8 cellular contexts compared by ENCODE assay signal in the genomic region with DNA sequence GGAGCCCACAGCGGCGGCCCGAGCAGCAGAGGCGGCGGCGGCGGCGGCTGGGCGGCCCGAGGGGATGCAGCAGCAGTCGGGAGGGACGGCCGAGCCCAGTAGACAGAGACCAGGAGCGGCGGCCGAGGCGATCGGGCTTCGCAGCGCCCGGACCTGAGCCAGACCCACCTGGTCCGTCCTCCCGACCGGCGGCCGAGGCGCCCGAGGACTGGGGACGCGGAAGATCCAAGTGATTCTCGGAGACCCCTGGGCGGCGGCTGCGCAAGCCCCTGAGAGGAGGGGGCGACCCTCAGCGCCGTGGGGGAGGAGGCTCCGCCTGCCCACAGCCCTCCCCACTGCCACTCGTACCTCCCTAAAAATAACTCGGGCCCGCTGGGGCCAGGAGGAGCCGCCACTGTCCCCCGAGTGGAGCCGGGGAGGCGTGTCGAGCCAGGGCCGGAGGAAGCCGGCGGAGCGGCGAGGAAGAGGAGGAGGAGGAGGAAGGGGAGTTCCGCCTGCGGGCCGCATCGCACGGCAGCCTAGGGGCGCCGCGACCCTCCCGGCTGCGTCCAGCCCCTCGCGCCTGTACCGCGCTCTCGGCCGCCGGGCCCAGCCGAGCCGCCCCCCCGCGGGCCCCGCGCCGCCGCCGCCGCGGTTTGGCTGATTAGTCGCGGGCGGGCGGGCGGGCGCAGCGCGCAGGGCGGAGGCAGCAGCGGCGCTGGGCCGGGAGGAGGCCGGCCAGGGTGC. TPM values are rescaled to one million over a fixed set of nuclear protein-coding genes. Genes with fewer than 3 reads are reported as not detected.
DNase-seq lines count a peak whose midpoint lies in the region; TF ChIP-seq lines count a peak whose summit lies in the region.

No MANE protein-coding gene starts in this region.

- H3K27me3 ChIP-seq in MG63 (peaks cover 10% of the 10 kb centered on the region; the same call in 1 of the 2 replicates), endocrine pancreas (ENCODE audit: control insufficient read depth, insufficient read depth, low read length) (no peaks in the 10 kb centered on the region)

- no peak for TF ChIP-seq CTCF in GM13976 (IDR thresholded peaks at IDR 0.05; ENCODE audit: borderline replicate concordance, control extremely low read depth, extremely low read depth, insufficient read depth, missing control alignments)
- TF ChIP-seq CTCF in HEK293 (tag by site-specific recombination; IDR thresholded peaks at IDR 0.05) = no peak

- H3K27ac ChIP-seq in HEK293 (ENCODE audit: extremely low read depth, low read depth, low read length) = peak overlapping the region; percentile 86

- H3K9me3 Mint-ChIP-seq in stimulated activated naive CD8-positive, alpha-beta T cell treated with anti-CD3 and anti-CD28 coated beads, Interleukin-15, Interleukin-2, amounts not matched to agents 100 ng/mL and 50 ng/mL, for 24 hours = no peaks in the 10 kb centered on the region

- CTCF ChIA-PET in HEK293 (lab: Yijun Ruan, JAX) = no interaction called here

- no peaks in the 10 kb centered on the region for H3K36me3 ChIP-seq in HEK293 (ENCODE audit: control insufficient read depth in 2 of 2, insufficient read depth in 1 of 2, low read length in 2 of 2)
- H3K36me3 ChIP-seq in MG63 = no peaks in the 10 kb centered on the region
- no peaks in the 10 kb centered on the region for H3K36me3 ChIP-seq in endocrine pancreas (ENCODE audit: control insufficient read depth, insufficient read depth, low read length)

- in situ Hi-C loops in GM13976 (cut with MboI; ENCODE audit: low sequenced_read_pairs, unreplicated experiment) = no loop called here

- H3K4me1 ChIP-seq in HEK293 (ENCODE audit: control insufficient read depth, insufficient read depth, low read length) (peaks cover 6% of the 10 kb centered on the region), endocrine pancreas (ENCODE audit: control insufficient read depth, insufficient read depth, low read length) (peaks cover 21% of the 10 kb centered on the region)

- H3K4me3 Mint-ChIP-seq in stimulated activated naive CD8-positive, alpha-beta T cell treated with anti-CD3 and anti-CD28 coated beads, Interleukin-15, Interleukin-2, amounts not matched to agents 100 ng/mL and 50 ng/mL, for 24 hours = peak overlapping the region; percentile 50

- H3K9me3 ChIP-seq in HEK293 (ENCODE audit: control insufficient read depth, insufficient read depth, low read depth, low read length) (no peaks in the 10 kb centered on the region), MG63 (no peaks in the 10 kb centered on the region), endocrine pancreas (ENCODE audit: control insufficient read depth, low read length) (no peaks in the 10 kb centered on the region)

- POLR2A ChIA-PET in HEK293 (lab: Yijun Ruan, JAX) = interaction anchor here (1.1 kb wide), 1 partner anchor 25 kb away, joined by 3 read pairs; no protein-coding TSS in a partner anchor

- H3K27ac Mint-ChIP-seq in stimulated activated naive CD8-positive, alpha-beta T cell treated with anti-CD3 and anti-CD28 coated beads, Interleukin-15, Interleukin-2, amounts not matched to agents 100 ng/mL and 50 ng/mL, for 24 hours = no peak overlapping the region

- peaks cover 15% of the 10 kb centered on the region for H3K27me3 Mint-ChIP-seq in stimulated activated naive CD8-positive, alpha-beta T cell treated with anti-CD3 and anti-CD28 coated beads, Interleukin-15, Interleukin-2, amounts not matched to agents 100 ng/mL and 50 ng/mL, for 24 hours

- H3K9ac ChIP-seq in endocrine pancreas (ENCODE audit: control insufficient read depth, insufficient read depth, low read length) = peak overlapping the region; percentile 88

- H3K4me1 Mint-ChIP-seq in stimulated activated naive CD8-positive, alpha-beta T cell treated with anti-CD3 and anti-CD28 coated beads, Interleukin-15, Interleukin-2, amounts not matched to agents 100 ng/mL and 50 ng/mL, for 24 hours (ENCODE audit: low read depth) = peaks cover 58% of the 10 kb centered on the region

- peak; percentile 66 for DNase-seq in GM13976 (ENCODE audit: low spot score)
- peak; percentile 28 for DNase-seq in MG63
- peak; percentile 76 for DNase-seq in activated CD8-positive, alpha-beta memory T cell treated with anti-CD3 and anti-CD28 coated beads for 24 hours
- peak; percentile 91 for DNase-seq in mesenteric fat pad (ENCODE audit: low spot score)
- no peak for DNase-seq in NCI-H345 treated with DMSO at 0.1 percent for 48 hours (lab: John Stamatoyannopoulos, UW; ENCODE audit: unreplicated experiment)

- no peaks in the 10 kb centered on the region for H3K36me3 Mint-ChIP-seq in stimulated activated naive CD8-positive, alpha-beta T cell treated with anti-CD3 and anti-CD28 coated beads, Interleukin-15, Interleukin-2, amounts not matched to agents 100 ng/mL and 50 ng/mL, for 24 hours (ENCODE audit: low read depth)

- peak overlapping the region; percentile 76 for H3K4me3 ChIP-seq in HEK293 (ENCODE audit: low read depth, low read length)
- peak overlapping the region; percentile 91 for H3K4me3 ChIP-seq in MG63
- H3K4me3 ChIP-seq in endocrine pancreas (ENCODE audit: control insufficient read depth, insufficient read depth, low read length) = peak overlapping the region; percentile 97

TF ChIP-seq in HEK293, 187 proteins besides CTCF, POLR2A, EP300 and RAD21 (continues in another document):
- TF ChIP-seq ZXDB (tag by site-specific recombination; IDR thresholded peaks at IDR 0.05) = peak; percentile 33; the same call in 1 of the 2 replicates
- TF ChIP-seq, protein P1, sequence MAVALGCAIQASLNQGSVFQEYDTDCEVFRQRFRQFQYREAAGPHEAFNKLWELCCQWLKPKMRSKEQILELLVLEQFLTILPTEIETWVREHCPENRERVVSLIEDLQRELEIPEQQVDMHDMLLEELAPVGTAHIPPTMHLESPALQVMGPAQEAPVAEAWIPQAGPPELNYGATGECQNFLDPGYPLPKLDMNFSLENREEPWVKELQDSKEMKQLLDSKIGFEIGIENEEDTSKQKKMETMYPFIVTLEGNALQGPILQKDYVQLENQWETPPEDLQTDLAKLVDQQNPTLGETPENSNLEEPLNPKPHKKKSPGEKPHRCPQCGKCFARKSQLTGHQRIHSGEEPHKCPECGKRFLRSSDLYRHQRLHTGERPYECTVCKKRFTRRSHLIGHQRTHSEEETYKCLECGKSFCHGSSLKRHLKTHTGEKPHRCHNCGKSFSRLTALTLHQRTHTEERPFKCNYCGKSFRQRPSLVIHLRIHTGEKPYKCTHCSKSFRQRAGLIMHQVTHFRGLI (tag by site-specific recombination; IDR thresholded peaks at IDR 0.05) = no peak
- TF ChIP-seq ZNF707 (tag by site-specific recombination; IDR thresholded peaks at IDR 0.05) = no peak
- TF ChIP-seq KLF9 (tag by site-specific recombination; IDR thresholded peaks at IDR 0.05; ENCODE audit: low read depth) = peak; percentile 31; the same call in 1 of the 2 replicates
- TF ChIP-seq, protein P2, sequence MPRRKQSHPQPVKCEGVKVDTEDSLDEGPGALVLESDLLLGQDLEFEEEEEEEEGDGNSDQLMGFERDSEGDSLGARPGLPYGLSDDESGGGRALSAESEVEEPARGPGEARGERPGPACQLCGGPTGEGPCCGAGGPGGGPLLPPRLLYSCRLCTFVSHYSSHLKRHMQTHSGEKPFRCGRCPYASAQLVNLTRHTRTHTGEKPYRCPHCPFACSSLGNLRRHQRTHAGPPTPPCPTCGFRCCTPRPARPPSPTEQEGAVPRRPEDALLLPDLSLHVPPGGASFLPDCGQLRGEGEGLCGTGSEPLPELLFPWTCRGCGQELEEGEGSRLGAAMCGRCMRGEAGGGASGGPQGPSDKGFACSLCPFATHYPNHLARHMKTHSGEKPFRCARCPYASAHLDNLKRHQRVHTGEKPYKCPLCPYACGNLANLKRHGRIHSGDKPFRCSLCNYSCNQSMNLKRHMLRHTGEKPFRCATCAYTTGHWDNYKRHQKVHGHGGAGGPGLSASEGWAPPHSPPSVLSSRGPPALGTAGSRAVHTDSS (tag by site-specific recombination; IDR thresholded peaks at IDR 0.05) = peak; percentile 87
- 0 out of 2 replicates have a peak, but pooled peaks have one; percentile 14 for TF ChIP-seq KLF17 (tag by site-specific recombination; IDR thresholded peaks at IDR 0.05)
- TF ChIP-seq TRIM28 (IDR thresholded peaks at IDR 0.05; ENCODE audit: borderline replicate concordance, low read length) = no peak
- peak; percentile 9; the same call in 1 of the 2 replicates for TF ChIP-seq ZNF398 (tag by site-specific recombination; IDR thresholded peaks at IDR 0.05)
- TF ChIP-seq GLIS2 (tag by site-specific recombination; IDR thresholded peaks at IDR 0.05) = peak; percentile 46; the same call in 1 of the 2 replicates
- TF ChIP-seq SP2 (tag by site-specific recombination; IDR thresholded peaks at IDR 0.05) = peak; percentile 34
- TF ChIP-seq ZBTB7A (tag by site-specific recombination; IDR thresholded peaks at IDR 0.05; ENCODE audit: low read depth) = 0 out of 2 replicates have a peak, but pooled peaks have one; percentile 33
- TF ChIP-seq WT1 (tag by site-specific recombination; IDR thresholded peaks at IDR 0.05) = peak; percentile 26

RNA-seq across cellular contexts. Expression of gene RAPGEF2, which starts 0.7 kb away (rescaled TPM):
- total RNA-seq in MG63 (2014; rRNA removed; shearing (Covaris generic); ENCODE audit: low replicate concordance) = 13.8 and 14.5 TPM in 2 replicates
- 37.5 TPM for total RNA-seq in mesenteric fat pad
